8 cellular contexts compared by ENCODE assay signal in genomic region chr4:175716956-175717355, GRCh38.
"Had no signal": no experiment of that assay in that cellular context is flagged by ENCODE, and none has a peak within 500 bp of the region (broad histone marks: within the 10 kb centered on the region; RNA-seq: fewer than 3 reads in every experiment).

No MANE protein-coding gene starts in this region.

- H3K27ac ChIP-seq: GM23248, KMS-11 had no signal

- H3K4me1 ChIP-seq: HAP-1 had no signal

- H3K27ac Mint-ChIP-seq: HFFc6 had no signal

- H3K36me3 ChIP-seq: HAP-1 had no signal

- DNase-seq: GM23248, GOT3, H7, HFFc6, IMR-90 had no signal

- H3K9me3 ChIP-seq: HAP-1 had no signal

- H3K4me3 Mint-ChIP-seq: HFFc6 had no signal

- H3K4me3 ChIP-seq: GM23248, HAP-1, K562 had no signal
